ENCODE assay signal across 23 cellular contexts in the genomic region with DNA sequence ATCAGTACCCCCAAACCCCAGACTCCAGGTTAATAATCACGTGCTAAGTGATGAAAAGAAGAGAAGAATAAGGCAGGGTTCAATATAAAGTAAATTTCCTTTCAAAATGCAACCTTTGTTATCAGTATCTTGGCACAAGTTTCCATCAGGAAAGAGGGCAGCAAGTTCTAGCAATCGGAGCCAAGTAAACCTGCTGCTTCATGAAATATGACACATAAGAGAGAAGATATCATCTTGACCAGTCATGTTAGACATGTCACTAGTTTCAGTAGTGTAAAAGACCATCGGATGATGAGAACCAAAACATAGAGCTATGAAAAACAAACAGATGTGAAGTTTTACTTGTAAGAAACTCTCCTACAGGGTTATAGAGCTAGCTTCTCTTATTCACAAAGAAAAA. TPM values are rescaled to one million over a fixed set of nuclear protein-coding genes. Genes with fewer than 3 reads are reported as not detected.
DNase-seq lines count a peak whose midpoint lies in the region; ATAC-seq and TF ChIP-seq lines count a peak whose summit lies in the region.
"Had no signal": no experiment of that assay in that cellular context is flagged by ENCODE, and none has a peak within 500 bp of the region (broad histone marks: within the 10 kb centered on the region; RNA-seq: fewer than 3 reads in every experiment).

No MANE protein-coding gene starts in this region.

- H3K4me1 Mint-ChIP-seq in WTC11: peaks cover 7% of the 10 kb centered on the region
- H3K4me1 Mint-ChIP-seq: IgD-negative memory B cell had no signal

- H3K4me1 ChIP-seq in foreskin keratinocyte (no peaks in the 10 kb centered on the region), stomach (no peaks in the 10 kb centered on the region), transverse colon (no peaks in the 10 kb centered on the region)
- H3K4me1 ChIP-seq: A549; BLaER1 treated with 17β-estradiol and CSF1 and Interleukin-3, amounts not matched to agents 10 nM and 100 nM; Peyer's patch had no signal

- H3K9me3 ChIP-seq in stomach (peaks cover 8 to 27% (median 20%) of the 10 kb centered on the region in 4 donors), transverse colon (peaks cover 21 to 25% of the 10 kb centered on the region in 2 donors)

- no peak for DNase-seq in WTC11 (ENCODE audit: low spot score)
- peak; percentile 15 to 79 for DNase-seq in dermis microvascular lymphatic vessel endothelial cell (ENCODE audit: low read depth in 2 of 2)
- DNase-seq in foreskin keratinocyte: peak; percentile 39 to 53
- no peak for DNase-seq in stomach
- no peak for DNase-seq in transverse colon
- DNase-seq in effector CD8-positive, alpha-beta T cell (lab: John Stamatoyannopoulos, UW): no peak
- DNase-seq: AML-193; CD4-positive, alpha-beta T cell; NCI-H1048; NCI-H1417; NCI-H1694; NCI-H2029 treated with DMSO at 0.1 percent for 48 hours; NCI-H2227 treated with DMSO at 0.1 percent for 48 hours; NCI-H510A; NCI-H69; Peyer's patch; SIG-M5 had no signal

- intact Hi-C loops in stomach (cut with DNase I; ENCODE audit: low total_unique reads) (no loop called here), transverse colon (cut with DNase I; ENCODE audit: low total_unique reads) (no loop called here)

- H3K36me3 ChIP-seq in stomach (peaks cover 0 to 72% (median 32%) of the 10 kb centered on the region in 4 donors), transverse colon (peaks cover 0 to 27% (median 7%) of the 10 kb centered on the region in 4 donors)

- H3K27ac Mint-ChIP-seq in WTC11: peak overlapping the region; percentile 12; the same call in 1 of the 2 replicates
- H3K27ac Mint-ChIP-seq: CD4-positive, alpha-beta T cell; IgD-negative memory B cell had no signal

- H3K36me3 Mint-ChIP-seq in WTC11: peaks cover 74% of the 10 kb centered on the region

- H3K4me3 Mint-ChIP-seq in WTC11: no peak overlapping the region
- H3K4me3 Mint-ChIP-seq: CD4-positive, alpha-beta T cell; IgD-negative memory B cell had no signal

- CTCF ChIA-PET in WTC11 (lab: Charles Lee): no interaction called here

- no peaks in the 10 kb centered on the region for H3K27me3 Mint-ChIP-seq in WTC11 (ENCODE audit: low read depth)
- H3K27me3 Mint-ChIP-seq: CD4-positive, alpha-beta T cell; IgD-negative memory B cell had no signal

- H3K27me3 ChIP-seq in foreskin keratinocyte: no peaks in the 10 kb centered on the region
- no peaks in the 10 kb centered on the region for H3K27me3 ChIP-seq in stomach
- H3K27me3 ChIP-seq in transverse colon: no peaks in the 10 kb centered on the region
- H3K27me3 ChIP-seq: BLaER1 treated with 17β-estradiol and CSF1 and Interleukin-3, amounts not matched to agents 10 nM and 100 nM; Peyer's patch had no signal

- H3K9me3 Mint-ChIP-seq in WTC11: peaks cover 9% of the 10 kb centered on the region

- WGBS in stomach, 5 donors: 35 to 69% (median 62%) methylated on average over 3 of the region's 3 CpGs
- 80 to 92% methylated on average over 3 of the region's 3 CpGs for WGBS in transverse colon (ENCODE audit: low coverage in 1 of 2), 2 donors

- POLR2A ChIA-PET in WTC11 (lab: Charles Lee): no interaction called here

- no peak overlapping the region for H3K27ac ChIP-seq in foreskin keratinocyte
- H3K27ac ChIP-seq in stomach: no peak overlapping the region
- H3K27ac ChIP-seq in transverse colon: no peak overlapping the region
- H3K27ac ChIP-seq: A549; BLaER1 treated with 17β-estradiol and CSF1 and Interleukin-3, amounts not matched to agents 10 nM and 100 nM; KMS-11; Peyer's patch had no signal

- no peak for ATAC-seq in WTC11
- peak; percentile 79 for ATAC-seq in foreskin keratinocyte
- no peak for ATAC-seq in activated CD4-positive, CD25-positive, alpha-beta regulatory T cell treated with anti-CD3 and anti-CD28 coated beads, Interleukin-2, amount 50 U/mL, for 24 hours
- ATAC-seq: A549 had no signal

- in situ Hi-C loops in transverse colon (cut with MboI; ENCODE audit: low pct_ligation_motif_present in 1 of 4, low pct_unique_long_range_greater_than_20kb in 1 of 4, low sequenced_read_pairs in 3 of 4): no loop called here

- no peak overlapping the region for H3K4me3 ChIP-seq in stomach
- no peak overlapping the region for H3K4me3 ChIP-seq in transverse colon
- H3K4me3 ChIP-seq: A549; BLaER1 treated with 17β-estradiol and CSF1 and Interleukin-3, amounts not matched to agents 10 nM and 100 nM; Peyer's patch had no signal

- TF ChIP-seq POLR2A in stomach (IDR thresholded peaks at IDR 0.05) (no peak), transverse colon (IDR thresholded peaks at IDR 0.05) (no peak)

- TF ChIP-seq EP300 in stomach (IDR thresholded peaks at IDR 0.05) (no peak), transverse colon (IDR thresholded peaks at IDR 0.05; ENCODE audit: low read depth) (no peak)

- TF ChIP-seq CTCF in WTC11 (IDR thresholded peaks at IDR 0.05) (no peak), foreskin keratinocyte (conservative IDR thresholded peaks at IDR 0.05) (no peak), stomach (IDR thresholded peaks at IDR 0.05) (no peak), transverse colon (IDR thresholded peaks at IDR 0.05) (no peak)

TF ChIP-seq in WTC11, 78 proteins besides CTCF, POLR2A, EP300 and RAD21:
- TF ChIP-seq CREM (CRISPR knock-in tag; IDR thresholded peaks at IDR 0.05) (no peak), SP1 (CRISPR knock-in tag; conservative IDR thresholded peaks at IDR 0.05) (no peak), RORB (CRISPR knock-in tag; IDR thresholded peaks at IDR 0.05) (no peak), ELF4 (CRISPR knock-in tag; IDR thresholded peaks at IDR 0.05; ENCODE audit: low read depth) (no peak), CBFB (CRISPR knock-in tag; IDR thresholded peaks at IDR 0.05; ENCODE audit: low read depth) (no peak), ATF2 (CRISPR knock-in tag; IDR thresholded peaks at IDR 0.05; ENCODE audit: borderline replicate concordance, low read depth) (no peak), NFATC4 (CRISPR knock-in tag; IDR thresholded peaks at IDR 0.05) (no peak), SMAD4 (CRISPR knock-in tag; IDR thresholded peaks at IDR 0.05) (no peak), NFYB (CRISPR knock-in tag; conservative IDR thresholded peaks at IDR 0.05; ENCODE audit: low read depth) (no peak)
- TF ChIP-seq, protein P1, sequence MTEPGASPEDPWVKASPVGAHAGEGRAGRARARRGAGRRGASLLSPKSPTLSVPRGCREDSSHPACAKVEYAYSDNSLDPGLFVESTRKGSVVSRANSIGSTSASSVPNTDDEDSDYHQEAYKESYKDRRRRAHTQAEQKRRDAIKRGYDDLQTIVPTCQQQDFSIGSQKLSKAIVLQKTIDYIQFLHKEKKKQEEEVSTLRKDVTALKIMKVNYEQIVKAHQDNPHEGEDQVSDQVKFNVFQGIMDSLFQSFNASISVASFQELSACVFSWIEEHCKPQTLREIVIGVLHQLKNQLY (CRISPR knock-in tag; IDR thresholded peaks at IDR 0.05): no peak
- TF ChIP-seq, protein P2, sequence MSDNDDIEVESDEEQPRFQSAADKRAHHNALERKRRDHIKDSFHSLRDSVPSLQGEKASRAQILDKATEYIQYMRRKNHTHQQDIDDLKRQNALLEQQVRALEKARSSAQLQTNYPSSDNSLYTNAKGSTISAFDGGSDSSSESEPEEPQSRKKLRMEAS (CRISPR knock-in tag; IDR thresholded peaks at IDR 0.05): no peak
- TF ChIP-seq, protein P3, sequence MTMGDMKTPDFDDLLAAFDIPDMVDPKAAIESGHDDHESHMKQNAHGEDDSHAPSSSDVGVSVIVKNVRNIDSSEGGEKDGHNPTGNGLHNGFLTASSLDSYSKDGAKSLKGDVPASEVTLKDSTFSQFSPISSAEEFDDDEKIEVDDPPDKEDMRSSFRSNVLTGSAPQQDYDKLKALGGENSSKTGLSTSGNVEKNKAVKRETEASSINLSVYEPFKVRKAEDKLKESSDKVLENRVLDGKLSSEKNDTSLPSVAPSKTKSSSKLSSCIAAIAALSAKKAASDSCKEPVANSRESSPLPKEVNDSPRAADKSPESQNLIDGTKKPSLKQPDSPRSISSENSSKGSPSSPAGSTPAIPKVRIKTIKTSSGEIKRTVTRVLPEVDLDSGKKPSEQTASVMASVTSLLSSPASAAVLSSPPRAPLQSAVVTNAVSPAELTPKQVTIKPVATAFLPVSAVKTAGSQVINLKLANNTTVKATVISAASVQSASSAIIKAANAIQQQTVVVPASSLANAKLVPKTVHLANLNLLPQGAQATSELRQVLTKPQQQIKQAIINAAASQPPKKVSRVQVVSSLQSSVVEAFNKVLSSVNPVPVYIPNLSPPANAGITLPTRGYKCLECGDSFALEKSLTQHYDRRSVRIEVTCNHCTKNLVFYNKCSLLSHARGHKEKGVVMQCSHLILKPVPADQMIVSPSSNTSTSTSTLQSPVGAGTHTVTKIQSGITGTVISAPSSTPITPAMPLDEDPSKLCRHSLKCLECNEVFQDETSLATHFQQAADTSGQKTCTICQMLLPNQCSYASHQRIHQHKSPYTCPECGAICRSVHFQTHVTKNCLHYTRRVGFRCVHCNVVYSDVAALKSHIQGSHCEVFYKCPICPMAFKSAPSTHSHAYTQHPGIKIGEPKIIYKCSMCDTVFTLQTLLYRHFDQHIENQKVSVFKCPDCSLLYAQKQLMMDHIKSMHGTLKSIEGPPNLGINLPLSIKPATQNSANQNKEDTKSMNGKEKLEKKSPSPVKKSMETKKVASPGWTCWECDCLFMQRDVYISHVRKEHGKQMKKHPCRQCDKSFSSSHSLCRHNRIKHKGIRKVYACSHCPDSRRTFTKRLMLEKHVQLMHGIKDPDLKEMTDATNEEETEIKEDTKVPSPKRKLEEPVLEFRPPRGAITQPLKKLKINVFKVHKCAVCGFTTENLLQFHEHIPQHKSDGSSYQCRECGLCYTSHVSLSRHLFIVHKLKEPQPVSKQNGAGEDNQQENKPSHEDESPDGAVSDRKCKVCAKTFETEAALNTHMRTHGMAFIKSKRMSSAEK (CRISPR knock-in tag; IDR thresholded peaks at IDR 0.05; ENCODE audit: borderline replicate concordance): no peak

RNA-seq across cellular contexts. Expression of gene AASS, which starts 44.0 kb away (rescaled TPM):
- total RNA-seq in WTC11 (2021): 308 to 349 TPM (median 340 TPM) in 3 replicates
- total RNA-seq in dermis microvascular lymphatic vessel endothelial cell: 15.9 and 19.0 TPM in 2 replicates
- 12.6 and 13.6 TPM in 2 replicates for total RNA-seq in foreskin keratinocyte
- 1.7 and 2.4 TPM in 2 replicates for polyA plus RNA-seq in foreskin keratinocyte
- 100 to 1,000 TPM in 1 of 5 donors, 10 to 100 TPM in 3, 1 to 10 TPM in 1; 6.1 to 106 (median 25.1) TPM for total RNA-seq in stomach
- 1 to 10 TPM; 1.8 to 8.0 (median 2.0) TPM for polyA plus RNA-seq in stomach
- 10 to 100 TPM in 2 of 4 donors, 1 to 10 TPM in 2; 3.0 to 19.1 (median 9.6) TPM for total RNA-seq in transverse colon
- total RNA-seq: OCI-LY7 had no signal

Comparison
In these comparisons a context has a peak if more than half of its experiments do, and no peak if none do; other contexts are left out.
1. DNase-seq: peak in dermis microvascular lymphatic vessel endothelial cell (2 of 2) and foreskin keratinocyte (2 of 2); none in WTC11 (single experiment), stomach (single experiment), transverse colon (single experiment) and effector CD8-positive, alpha-beta T cell (single experiment).